ENCODE assay signal across 1 cellular context in genomic region chr1:147618077-147618569, GRCh38.
TF ChIP-seq lines count a peak whose summit lies in the region.

No MANE protein-coding gene starts in this region.

TF ChIP-seq in HepG2, 621 proteins besides CTCF, POLR2A, EP300 and RAD21:
- no peak for TF ChIP-seq TRAFD1 (CRISPR knock-in tag; IDR thresholded peaks at IDR 0.05; ENCODE audit: borderline replicate concordance)
- no peak for TF ChIP-seq ZNF446 (CRISPR knock-in tag; IDR thresholded peaks at IDR 0.05)
- TF ChIP-seq HOXA7 (CRISPR knock-in tag; IDR thresholded peaks at IDR 0.05) = no peak
- no peak for TF ChIP-seq ZNF878 (CRISPR knock-in tag; IDR thresholded peaks at IDR 0.05)
TF ChIP-seq in HepG2: peak in this region for 0.
